ENCODE assay signal across 19 cellular contexts in the genomic region with DNA sequence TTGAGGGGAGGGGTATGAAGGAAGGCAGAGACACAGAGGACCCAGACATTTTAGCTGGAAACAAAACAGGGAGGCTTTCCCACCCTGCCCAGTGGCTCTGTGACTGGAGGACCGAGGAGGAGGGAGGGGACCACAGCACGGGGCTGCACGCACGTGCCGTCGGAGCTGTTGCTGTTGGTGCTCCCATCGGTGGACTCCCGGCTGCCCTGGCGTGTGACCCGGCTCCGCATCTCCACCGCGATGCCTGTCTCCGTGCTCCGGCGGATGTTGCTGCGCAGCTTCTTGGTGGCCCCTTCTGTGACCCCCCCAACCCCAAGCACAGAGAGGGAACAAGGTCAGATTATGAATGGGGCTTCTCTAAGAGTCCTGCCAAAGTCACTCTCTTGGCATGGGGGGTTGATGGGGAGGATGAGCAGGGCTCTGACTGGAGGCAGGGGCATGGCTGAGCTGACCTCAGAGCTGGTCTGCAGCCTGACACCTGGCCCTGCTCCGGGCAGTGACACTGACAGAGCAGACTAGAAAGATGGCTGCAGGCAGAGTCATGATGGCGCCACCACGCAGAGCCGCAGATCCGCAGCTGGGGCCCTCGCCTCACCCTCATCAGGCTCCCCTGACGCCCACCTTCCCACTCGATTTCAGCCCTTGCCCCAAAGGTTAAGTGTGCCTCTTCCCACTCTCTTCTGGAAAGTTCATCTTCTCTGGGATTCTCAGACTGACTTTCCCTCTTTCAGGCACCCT. TPM values are rescaled to one million over a fixed set of nuclear protein-coding genes. Genes with fewer than 3 reads are reported as not detected.
DNase-seq lines count a peak whose midpoint lies in the region; ATAC-seq and TF ChIP-seq lines count a peak whose summit lies in the region.
"Had no signal": no experiment of that assay in that cellular context is flagged by ENCODE, and none has a peak within 500 bp of the region (broad histone marks: within the 10 kb centered on the region; RNA-seq: fewer than 3 reads in every experiment).

No MANE protein-coding gene starts in this region.

- H3K9me3 ChIP-seq in ascending aorta (no peaks in the 10 kb centered on the region), SJCRH30 (replicated peaks) (no peaks in the 10 kb centered on the region)
- H3K9me3 ChIP-seq: MG63 had no signal

- H3K27me3 ChIP-seq in ascending aorta (no peaks in the 10 kb centered on the region), SJCRH30 (no peaks in the 10 kb centered on the region)
- H3K27me3 ChIP-seq: MG63 had no signal

- no peak for TF ChIP-seq CTCF in ascending aorta (IDR thresholded peaks at IDR 0.05)

- peaks cover 23% of the 10 kb centered on the region for H3K4me1 Mint-ChIP-seq in activated naive CD8-positive, alpha-beta T cell treated with anti-CD3 and anti-CD28 coated beads, Interleukin-2, amount 10 ng/mL, durations not matched to agents 7 days and 5 days
- peaks cover 35% of the 10 kb centered on the region for H3K4me1 Mint-ChIP-seq in activated naive CD8-positive, alpha-beta T cell treated with anti-CD3 and anti-CD28 coated beads for 36 hours

- POLR2A ChIA-PET in activated naive CD8-positive, alpha-beta T cell treated with anti-CD3 and anti-CD28 coated beads, Interleukin-2, amount 10 ng/mL, durations not matched to agents 7 days and 5 days (lab: Charles Lee), result interaction anchor here (1.1 kb wide), 1 partner anchor 30 kb away, joined by 3 read pairs; the partner anchor contains the start of gene RIMS3

- H3K27ac ChIP-seq in ascending aorta, result peak overlapping the region; percentile 55 to 70
- H3K27ac ChIP-seq in SJCRH30, result no peak overlapping the region
- H3K27ac ChIP-seq: C4-2B had no signal

- H3K4me1 ChIP-seq in ascending aorta, result peaks cover 0 to 5% of the 10 kb centered on the region in 2 donors
- no peaks in the 10 kb centered on the region for H3K4me1 ChIP-seq in SJCRH30

- intact Hi-C loops in ascending aorta (cut with DNase I), result no loop called here
- intact Hi-C loops in sciatic nerve (cut with DNase I), result no loop called here

- H3K4me3 ChIP-seq in ascending aorta, result no peak overlapping the region
- H3K4me3 ChIP-seq in SJCRH30, result no peak overlapping the region
- H3K4me3 ChIP-seq: MG63 had no signal

- peaks cover 6% of the 10 kb centered on the region for H3K36me3 Mint-ChIP-seq in activated naive CD8-positive, alpha-beta T cell treated with anti-CD3 and anti-CD28 coated beads, Interleukin-2, amount 10 ng/mL, durations not matched to agents 7 days and 5 days
- H3K36me3 Mint-ChIP-seq in activated naive CD8-positive, alpha-beta T cell treated with anti-CD3 and anti-CD28 coated beads for 36 hours, result no peaks in the 10 kb centered on the region

- peaks cover 1% of the 10 kb centered on the region for H3K9me3 Mint-ChIP-seq in activated naive CD8-positive, alpha-beta T cell treated with anti-CD3 and anti-CD28 coated beads, Interleukin-2, amount 10 ng/mL, durations not matched to agents 7 days and 5 days
- H3K9me3 Mint-ChIP-seq in activated naive CD8-positive, alpha-beta T cell treated with anti-CD3 and anti-CD28 coated beads for 36 hours, result peaks cover 2% of the 10 kb centered on the region
- H3K9me3 Mint-ChIP-seq: CD8-positive, alpha-beta memory T cell had no signal

- DNase-seq in activated naive CD8-positive, alpha-beta T cell treated with anti-CD3 and anti-CD28 coated beads, Interleukin-2, amount 10 ng/mL, durations not matched to agents 7 days and 5 days, result peak; percentile 11
- no peak for DNase-seq in activated naive CD8-positive, alpha-beta T cell treated with anti-CD3 and anti-CD28 coated beads for 36 hours
- no peak for DNase-seq in ascending aorta (ENCODE audit: low spot score in 2 of 2)
- DNase-seq in islet precursor cell, result peak; percentile 33
- peak; percentile 43 for DNase-seq in sciatic nerve (ENCODE audit: low spot score)
- no peak for DNase-seq in NCI-H1436 treated with DMSO at 0.1 percent for 48 hours (lab: John Stamatoyannopoulos, UW)
- DNase-seq in SJCRH30, result no peak
- no peak for DNase-seq in NCI-H345 (lab: John Stamatoyannopoulos, UW)
- DNase-seq: AML-193; CD8-positive, alpha-beta memory T cell; GDM1; Karpas-422; MG63; NCI-H187; NCI-H446 treated with DMSO at 0.1 percent for 48 hours; NCI-H526 treated with DMSO at 0.1 percent for 48 hours; OCI-M1 had no signal

- no peak for ATAC-seq in activated naive CD8-positive, alpha-beta T cell treated with anti-CD3 and anti-CD28 coated beads, Interleukin-2, amount 10 ng/mL, durations not matched to agents 7 days and 5 days (ENCODE audit: low read depth)
- ATAC-seq in sciatic nerve, result no peak
- ATAC-seq: Right ventricle myocardium inferior had no signal

- H3K4me3 Mint-ChIP-seq in activated naive CD8-positive, alpha-beta T cell treated with anti-CD3 and anti-CD28 coated beads, Interleukin-2, amount 10 ng/mL, durations not matched to agents 7 days and 5 days, result no peak overlapping the region
- H3K4me3 Mint-ChIP-seq in activated naive CD8-positive, alpha-beta T cell treated with anti-CD3 and anti-CD28 coated beads for 36 hours, result no peak overlapping the region

- peaks cover 11% of the 10 kb centered on the region for H3K27me3 Mint-ChIP-seq in activated naive CD8-positive, alpha-beta T cell treated with anti-CD3 and anti-CD28 coated beads, Interleukin-2, amount 10 ng/mL, durations not matched to agents 7 days and 5 days
- no peaks in the 10 kb centered on the region for H3K27me3 Mint-ChIP-seq in activated naive CD8-positive, alpha-beta T cell treated with anti-CD3 and anti-CD28 coated beads for 36 hours
- H3K27me3 Mint-ChIP-seq: CD8-positive, alpha-beta memory T cell had no signal

- H3K27ac Mint-ChIP-seq in activated naive CD8-positive, alpha-beta T cell treated with anti-CD3 and anti-CD28 coated beads, Interleukin-2, amount 10 ng/mL, durations not matched to agents 7 days and 5 days, result no peak overlapping the region
- H3K27ac Mint-ChIP-seq in activated naive CD8-positive, alpha-beta T cell treated with anti-CD3 and anti-CD28 coated beads for 36 hours, result no peak overlapping the region

- H3K36me3 ChIP-seq in ascending aorta (peaks cover under 1 to 3% of the 10 kb centered on the region in 2 donors), SJCRH30 (no peaks in the 10 kb centered on the region)
- H3K36me3 ChIP-seq: MG63 had no signal

RNA-seq across cellular contexts. Expression of gene RIMS3, which starts 29.6 kb away (rescaled TPM):
- 1 to 10 TPM; 6.9 TPM for total RNA-seq in activated naive CD8-positive, alpha-beta T cell treated with anti-CD3 and anti-CD28 coated beads, Interleukin-2, amount 10 ng/mL, durations not matched to agents 7 days and 5 days
- total RNA-seq in activated naive CD8-positive, alpha-beta T cell treated with anti-CD3 and anti-CD28 coated beads for 36 hours, result 1 to 10 TPM; 1.1 to 1.9 TPM
- total RNA-seq in ascending aorta (43.9 TPM), sciatic nerve (8.7 TPM)
- total RNA-seq in SJCRH30 (2014; rRNA removed; shearing (Covaris generic)), result 10.0 and 12.7 TPM in 2 replicates

RNA-seq across cellular contexts. Expression of gene NFYC, which starts 55.6 kb away (rescaled TPM):
- 10 to 100 TPM; 65.0 to 66.6 TPM for total RNA-seq in activated naive CD8-positive, alpha-beta T cell treated with anti-CD3 and anti-CD28 coated beads, Interleukin-2, amount 10 ng/mL, durations not matched to agents 7 days and 5 days
- 10 to 100 TPM; 58.2 to 59.0 TPM for total RNA-seq in activated naive CD8-positive, alpha-beta T cell treated with anti-CD3 and anti-CD28 coated beads for 36 hours
- 75.9 TPM for total RNA-seq in ascending aorta
- 46.7 TPM for total RNA-seq in sciatic nerve
- 52.8 and 55.6 TPM in 2 replicates for total RNA-seq in SJCRH30 (2014; rRNA removed; shearing (Covaris generic))

Comparison
In these comparisons a context has a peak if more than half of its experiments do, and no peak if none do; other contexts are left out.
1. DNase-seq: peak in activated naive CD8-positive, alpha-beta T cell treated with anti-CD3 and anti-CD28 coated beads, Interleukin-2, amount 10 ng/mL, durations not matched to agents 7 days and 5 days (single experiment), islet precursor cell (single experiment) and sciatic nerve (single experiment); none in activated naive CD8-positive, alpha-beta T cell treated with anti-CD3 and anti-CD28 coated beads for 36 hours (single experiment), ascending aorta (0 of 2), NCI-H1436 treated with DMSO at 0.1 percent for 48 hours (single experiment), SJCRH30 (0 of 2) and NCI-H345 (single experiment).